Comparison of ENCODE assay signal across 19 cellular contexts in genomic region chr11:86388198-86388597, GRCh38.
"Had no signal": no experiment of that assay in that cellular context is flagged by ENCODE, and none has a peak within 500 bp of the region (broad histone marks: within the 10 kb centered on the region; RNA-seq: fewer than 3 reads in every experiment).

No MANE protein-coding gene starts in this region.

- H3K4me2 ChIP-seq: neural progenitor cell had no signal

- H3K4me1 ChIP-seq: neural progenitor cell, prostate gland, upper lobe of left lung had no signal

- H3K4me3 ChIP-seq: lung, neural progenitor cell, prostate gland, skin epidermis, thoracic aorta, upper lobe of left lung had no signal

- DNase-seq: activated B cell treated with CpG ODN at 0.5 μM for 24 hours; activated CD4-positive, alpha-beta memory T cell treated with anti-CD3 and anti-CD28 coated beads for 36 hours; activated CD4-positive, alpha-beta T cell treated with anti-CD3 and anti-CD28 coated beads for 4 hours; activated naive CD8-positive, alpha-beta T cell treated with anti-CD3 and anti-CD28 coated beads for 36 hours; activated T-cell treated with anti-CD3 and anti-CD28 coated beads for 4 hours; amniotic stem cell; caudate nucleus; erythroblast; naive thymus-derived CD4-positive, alpha-beta T cell; right cardiac atrium; stimulated activated CD4-positive, alpha-beta T cell treated with anti-CD3 and anti-CD28 coated beads, Interleukin-4, amount 100 ng/mL, for 1 hour; upper lobe of left lung had no signal

- H3K36me3 ChIP-seq: neural progenitor cell, prostate gland, thoracic aorta, upper lobe of left lung had no signal

- H3K9me3 ChIP-seq: prostate gland, thoracic aorta, upper lobe of left lung had no signal

- ATAC-seq: left lobe of liver; naive thymus-derived CD4-positive, alpha-beta T cell; right cardiac atrium; stimulated activated memory B cell treated with anti-CD40 and anti-IgM and Interleukin-4, amounts not matched to agents 10 μg/mL and 1 μg/mL and 100 μg/mL, for 72 hours had no signal

- H3K27me3 ChIP-seq: neural progenitor cell, upper lobe of left lung had no signal

- H3K9ac ChIP-seq: neural progenitor cell had no signal

- H3K27ac ChIP-seq: neural progenitor cell, prostate gland, skin epidermis, thoracic aorta, upper lobe of left lung had no signal
